ENCODE assay signal across 26 cellular contexts in genomic region chr13:77503398-77503797, GRCh38. TPM values are rescaled to one million over a fixed set of nuclear protein-coding genes. Genes with fewer than 3 reads are reported as not detected.
DNase-seq lines count a peak whose midpoint lies in the region; ATAC-seq, FAIRE-seq and TF ChIP-seq lines count a peak whose summit lies in the region.
"Had no signal": no experiment of that assay in that cellular context is flagged by ENCODE, and none has a peak within 500 bp of the region (broad histone marks: within the 10 kb centered on the region; RNA-seq: fewer than 3 reads in every experiment).

No MANE protein-coding gene starts in this region.

- H2BK15ac ChIP-seq in mesendoderm (replicated peaks; ENCODE audit: low read depth), result no peak overlapping the region

- no peak overlapping the region for H2AK5ac ChIP-seq in mesendoderm (ENCODE audit: low read length)

- DNase-seq in GM12891 (ENCODE audit: insufficient read length, low spot score), result no peak
- DNase-seq in GM23338 (ENCODE audit: low spot score), result no peak
- peak; percentile 28 for DNase-seq in germinal center (ENCODE audit: low spot score)
- no peak for DNase-seq in mesendoderm
- DNase-seq in COLO829 (ENCODE audit: low spot score), result no peak
- DNase-seq: BE2C, DMS79, GOT3, NCI-H1417, NCI-H1694 treated with DMSO at 0.1 percent for 48 hours, NCI-H2081 treated with DMSO at 0.1 percent for 48 hours, NCI-H2171 treated with DMSO at 0.1 percent for 48 hours, NCI-H446, NCI-H526, PC-3, SIG-M5, SK-N-SH, T-cell had no signal

- no peak overlapping the region for H2BK120ac ChIP-seq in mesendoderm (ENCODE audit: low read depth, low read length)

- TF ChIP-seq POLR2A in GM12891 (IDR thresholded peaks at IDR 0.05; ENCODE audit: low read depth, low read length), result no peak

- FAIRE-seq in GM12891 (lab: Jason Lieb, UNC), result peak; percentile 77
- FAIRE-seq: A549, HTR-8/SVneo had no signal

- H3K4ac ChIP-seq in mesendoderm (ENCODE audit: low read depth, low read length), result no peak overlapping the region

- H3K4me2 ChIP-seq in GM23338, result no peak overlapping the region
- H3K4me2 ChIP-seq in OCI-LY3 (ENCODE audit: low read length), result peak overlapping the region; percentile 39
- H3K4me2 ChIP-seq in mesendoderm (ENCODE audit: low read length), result no peak overlapping the region
- H3K4me2 ChIP-seq: A549, KMS-11, SK-N-SH had no signal

- H3K27me3 Mint-ChIP-seq in GM23338 (ENCODE audit: insufficient read depth, low read depth, poor library complexity), result no peaks in the 10 kb centered on the region

- H3K4me3 ChIP-seq in GM23338, result no peak overlapping the region
- no peak overlapping the region; the same call in 1 of the 2 replicates for H3K4me3 ChIP-seq in OCI-LY3 (ENCODE audit: low read length)
- H3K4me3 ChIP-seq in mesendoderm (ENCODE audit: low read length), result no peak overlapping the region
- H3K4me3 ChIP-seq: A549 had no signal

- H3F3A ChIP-seq in GM23338 (replicated peaks; ENCODE audit: low read depth), result no peaks in the 10 kb centered on the region

- H3K23ac ChIP-seq in mesendoderm (ENCODE audit: low read length), result no peak overlapping the region

- H2BK5ac ChIP-seq in mesendoderm (ENCODE audit: low read length), result no peak overlapping the region

- H3K36me3 ChIP-seq in GM23338 (ENCODE audit: insufficient read depth) (no peaks in the 10 kb centered on the region), OCI-LY3 (replicated peaks; ENCODE audit: low read depth, low read length) (no peaks in the 10 kb centered on the region), mesendoderm (ENCODE audit: control insufficient read depth, insufficient read depth, low read length) (no peaks in the 10 kb centered on the region)
- H3K36me3 ChIP-seq: BE2C had no signal

- no peak for ATAC-seq in GM23338
- no peak for ATAC-seq in GM21576 (IDR thresholded peaks at IDR 0.05; ENCODE audit: unreplicated experiment)
- no peak for ATAC-seq in HG02938 (IDR thresholded peaks at IDR 0.05; ENCODE audit: unreplicated experiment)
- ATAC-seq: A549, HCT116, PC-3, T-cell had no signal

- no peaks in the 10 kb centered on the region for H3K9me3 Mint-ChIP-seq in GM23338
- H3K9me3 Mint-ChIP-seq: T-cell had no signal

- no peaks in the 10 kb centered on the region for H3K79me1 ChIP-seq in mesendoderm (ENCODE audit: low read length)

- H3K9me3 ChIP-seq in OCI-LY3 (ENCODE audit: insufficient read depth, low read length), result no peaks in the 10 kb centered on the region
- H3K9me3 ChIP-seq: A549, BE2C, SK-N-SH had no signal

- no peaks in the 10 kb centered on the region for H3K9me2 ChIP-seq in GM23338 (ENCODE audit: insufficient read depth)
- H3K9me2 ChIP-seq: SK-N-SH had no signal

- no peak overlapping the region for H3K9ac ChIP-seq in OCI-LY3 (ENCODE audit: low read length)
- no peak overlapping the region for H3K9ac ChIP-seq in mesendoderm (ENCODE audit: low read length)
- H3K9ac ChIP-seq: KMS-11, SK-N-SH had no signal

- H3K56ac ChIP-seq in mesendoderm (ENCODE audit: low read length), result no peak overlapping the region

- H4K8ac ChIP-seq in mesendoderm (ENCODE audit: low read depth, low read length), result no peak overlapping the region

- no peaks in the 10 kb centered on the region for H3K4me1 ChIP-seq in GM23338 (ENCODE audit: insufficient read depth)
- peaks cover 25% of the 10 kb centered on the region for H3K4me1 ChIP-seq in OCI-LY3 (ENCODE audit: low read length)
- no peaks in the 10 kb centered on the region for H3K4me1 ChIP-seq in mesendoderm (ENCODE audit: control insufficient read depth, low read depth, low read length)

- H3K27ac Mint-ChIP-seq in GM23338, result no peak overlapping the region
- H3K27ac Mint-ChIP-seq: T-cell had no signal

- H2AFZ ChIP-seq in GM23338, result peak overlapping the region; percentile 76; the same call in 1 of the 2 replicates
- no peak overlapping the region for H2AFZ ChIP-seq in OCI-LY3 (ENCODE audit: low read depth, low read length)

- H3K27me3 ChIP-seq in GM23338 (ENCODE audit: insufficient read depth) (no peaks in the 10 kb centered on the region), OCI-LY3 (ENCODE audit: low read depth, low read length) (peaks cover 67% of the 10 kb centered on the region), mesendoderm (ENCODE audit: insufficient read depth, low read length, poor library complexity) (no peaks in the 10 kb centered on the region)
- H3K27me3 ChIP-seq: BE2C had no signal

- no peaks in the 10 kb centered on the region for H3K36me3 Mint-ChIP-seq in GM23338 (ENCODE audit: low read depth)
- H3K36me3 Mint-ChIP-seq: T-cell had no signal

- TF ChIP-seq CTCF in GM23338 (conservative IDR thresholded peaks at IDR 0.05; ENCODE audit: low read depth in 2 of 2) (no peak), OCI-LY3 (IDR thresholded peaks at IDR 0.05; ENCODE audit: low read depth, low read length) (no peak)

- no peak overlapping the region for H3K18ac ChIP-seq in mesendoderm (ENCODE audit: low read length)

- H3K4me1 Mint-ChIP-seq in GM23338, result no peaks in the 10 kb centered on the region
- H3K4me1 Mint-ChIP-seq: T-cell had no signal

- H3K4me3 Mint-ChIP-seq in GM23338, result no peak overlapping the region
- H3K4me3 Mint-ChIP-seq: T-cell had no signal

- WGBS in mesendoderm (ENCODE audit: extremely low coverage, insufficient coverage, low lambda C conversion rate), result no CpG with 5 or more reads among the region's 5 CpGs

- no peak overlapping the region for H4K5ac ChIP-seq in mesendoderm (ENCODE audit: low read length)

- H3K27ac ChIP-seq in GM23338 (ENCODE audit: low read depth) (no peak overlapping the region), OCI-LY3 (ENCODE audit: low read length) (no peak overlapping the region), mesendoderm (ENCODE audit: low read depth, low read length) (no peak overlapping the region)
- H3K27ac ChIP-seq: A549, KMS-11, RWPE1 had no signal

- H4K20me1 ChIP-seq in GM23338 (replicated peaks; ENCODE audit: insufficient read depth) (no peaks in the 10 kb centered on the region), OCI-LY3 (ENCODE audit: insufficient read depth, low read length) (peaks cover 5% of the 10 kb centered on the region; the same call in 1 of the 2 replicates)

- H3K79me2 ChIP-seq in GM23338 (replicated peaks; ENCODE audit: insufficient read depth), result no peaks in the 10 kb centered on the region
- H3K79me2 ChIP-seq in OCI-LY3 (ENCODE audit: low read length), result no peaks in the 10 kb centered on the region
- H3K79me2 ChIP-seq in mesendoderm (ENCODE audit: control insufficient read depth, insufficient read depth, low read length), result no peaks in the 10 kb centered on the region

TF ChIP-seq in GM12891, 5 proteins besides CTCF, POLR2A, EP300 and RAD21:
- TF ChIP-seq SPI1 (IDR thresholded peaks at IDR 0.05; ENCODE audit: low read depth, low read length) (peak; percentile 80), PAX5 (IDR thresholded peaks at IDR 0.05; ENCODE audit: insufficient read depth, low read length, severe bottlenecking) (no peak)

TF ChIP-seq in GM23338, 12 proteins besides CTCF, POLR2A, EP300 and RAD21 (continues in another document):
- TF ChIP-seq NANOG (IDR thresholded peaks at IDR 0.05; ENCODE audit: borderline replicate concordance), result no peak
- no peak for TF ChIP-seq ZNF331 (CRISPR knock-in tag; IDR thresholded peaks at IDR 0.05; ENCODE audit: low read depth)
- TF ChIP-seq EZH2 (IDR thresholded peaks at IDR 0.05; ENCODE audit: low read depth, unreplicated experiment), result no peak

RNA-seq across cellular contexts. Expression of gene SCEL, which starts 32.1 kb away (rescaled TPM):
- polyA plus RNA-seq in GM12891 (2012; ENCODE audit: low read depth, missing spikeins), result 0.04 TPM
- not detected in 2 replicates for total RNA-seq in GM23338 (2014; rRNA removed; shearing (Covaris generic))
- not detected in 2 replicates for polyA plus RNA-seq in GM23338 (2016; fragmentation: Nextera tagmentation; extraction: Ambion mirVana)
- polyA plus RNA-seq in mesendoderm (2013, experiment 1 of 2), result 0.07 TPM
- 0.04 TPM for polyA plus RNA-seq in mesendoderm (2013, experiment 2 of 2)
